In the genomic region with DNA sequence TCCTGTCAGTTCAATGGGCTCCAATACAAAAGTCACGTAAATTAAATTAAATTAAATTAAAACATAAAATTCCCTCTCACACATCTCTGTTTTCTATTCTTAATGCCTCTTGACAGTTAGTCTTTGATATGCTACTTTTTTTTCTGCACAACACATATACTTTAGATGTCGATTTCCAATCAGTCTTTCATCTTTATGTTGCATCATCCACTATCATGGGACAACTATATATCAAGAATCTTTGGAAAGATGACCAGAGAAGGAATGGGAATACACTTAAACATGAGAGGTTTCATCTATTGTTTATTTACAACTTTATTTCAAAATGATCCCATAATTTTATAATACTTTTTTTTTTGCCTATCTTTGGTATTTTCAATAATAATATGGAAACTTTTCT, we compare ENCODE assay signal across 25 cellular contexts.
"Had no signal": no experiment of that assay in that cellular context is flagged by ENCODE, and none has a peak within 500 bp of the region (broad histone marks: within the 10 kb centered on the region; RNA-seq: fewer than 3 reads in every experiment).

No MANE protein-coding gene starts in this region.

- H3K9ac ChIP-seq: parathyroid adenoma had no signal

- H3K4me3 Mint-ChIP-seq: effector memory CD8-positive, alpha-beta T cell; immature natural killer cell; naive B cell; natural killer cell treated with Interleukin-12 subunit alpha and Interleukin-12 subunit beta and Interleukin-15 and Interleukin-18, amount 100 ng/mL, for 72 hours; neural crest cell; stimulated activated naive B cell treated with anti-CD40 and anti-IgM and Interleukin-4, amounts not matched to agents 10 μg/mL and 1 μg/mL and 100 μg/mL, for 72 hours; stimulated activated naive CD8-positive, alpha-beta T cell treated with anti-CD3 and anti-CD28 coated beads, Interleukin-15, Interleukin-2, amounts not matched to agents 100 ng/mL and 50 ng/mL, for 24 hours had no signal

- H3K27ac Mint-ChIP-seq: effector memory CD8-positive, alpha-beta T cell; immature natural killer cell; natural killer cell treated with Interleukin-12 subunit alpha and Interleukin-12 subunit beta and Interleukin-15 and Interleukin-18, amount 100 ng/mL, for 72 hours; progenitor cell of endocrine pancreas; stimulated activated naive B cell treated with anti-CD40 and anti-IgM and Interleukin-4, amounts not matched to agents 10 μg/mL and 1 μg/mL and 100 μg/mL, for 72 hours; stimulated activated naive CD8-positive, alpha-beta T cell treated with anti-CD3 and anti-CD28 coated beads, Interleukin-15, Interleukin-2, amounts not matched to agents 100 ng/mL and 50 ng/mL, for 24 hours had no signal

- DNase-seq: cortex of kidney; effector memory CD8-positive, alpha-beta T cell; erythroblast; esophagus squamous epithelium; hypothalamus; immature natural killer cell; left ventricle myocardium superior; lower lobe of right lung; mucosa of descending colon; naive B cell; sigmoid colon; spleen; stimulated activated CD4-positive, alpha-beta T cell treated with anti-CD3 and anti-CD28 coated beads, Interleukin-2, amount 100 ng/mL, for 48 hours; stimulated activated naive B cell treated with anti-CD40 and anti-IgM and Interleukin-4, amounts not matched to agents 10 μg/mL and 1 μg/mL and 100 μg/mL, for 72 hours; upper lobe of right lung; uterus had no signal

- H3K27ac ChIP-seq: esophagus squamous epithelium, lower lobe of right lung, parathyroid adenoma, sigmoid colon, spleen, thoracic aorta, tibial nerve, upper lobe of right lung, uterus had no signal

- H3K9me3 Mint-ChIP-seq: naive B cell; neural crest cell; stimulated activated naive B cell treated with anti-CD40 and anti-IgM and Interleukin-4, amounts not matched to agents 10 μg/mL and 1 μg/mL and 100 μg/mL, for 72 hours; stimulated activated naive CD8-positive, alpha-beta T cell treated with anti-CD3 and anti-CD28 coated beads, Interleukin-15, Interleukin-2, amounts not matched to agents 100 ng/mL and 50 ng/mL, for 24 hours had no signal

- H2AFZ ChIP-seq: parathyroid adenoma had no signal

- H3K27me3 Mint-ChIP-seq: effector memory CD8-positive, alpha-beta T cell; progenitor cell of endocrine pancreas; stimulated activated naive CD8-positive, alpha-beta T cell treated with anti-CD3 and anti-CD28 coated beads, Interleukin-15, Interleukin-2, amounts not matched to agents 100 ng/mL and 50 ng/mL, for 24 hours had no signal

- H3K9me3 ChIP-seq: esophagus squamous epithelium, lower lobe of right lung, mucosa of descending colon, sigmoid colon, spleen, thoracic aorta, tibial nerve, upper lobe of right lung, uterus had no signal

- H3K4me1 ChIP-seq: esophagus squamous epithelium, lower lobe of right lung, parathyroid adenoma, spleen, upper lobe of right lung, uterus had no signal

- FAIRE-seq: endometrium, frontal cortex had no signal

- H3K79me2 ChIP-seq: parathyroid adenoma had no signal

- H3K36me3 Mint-ChIP-seq: immature natural killer cell; naive B cell; natural killer cell treated with Interleukin-12 subunit alpha and Interleukin-12 subunit beta and Interleukin-15 and Interleukin-18, amount 100 ng/mL, for 72 hours; stimulated activated naive B cell treated with anti-CD40 and anti-IgM and Interleukin-4, amounts not matched to agents 10 μg/mL and 1 μg/mL and 100 μg/mL, for 72 hours had no signal

- ATAC-seq: effector memory CD8-positive, alpha-beta T cell; left ventricle myocardium superior; lower lobe of right lung; mucosa of descending colon; natural killer cell treated with Interleukin-12 subunit alpha and Interleukin-12 subunit beta and Interleukin-15 and Interleukin-18, amount 100 ng/mL, for 72 hours; stimulated activated naive B cell treated with anti-CD40 and anti-IgM and Interleukin-4, amounts not matched to agents 10 μg/mL and 1 μg/mL and 100 μg/mL, for 72 hours; upper lobe of right lung had no signal

- H3K36me3 ChIP-seq: esophagus squamous epithelium, lower lobe of right lung, sigmoid colon, spleen, thoracic aorta, tibial nerve, upper lobe of right lung, uterus had no signal

- H3K4me3 ChIP-seq: esophagus squamous epithelium, lower lobe of right lung, mucosa of descending colon, sigmoid colon, spleen, thoracic aorta, tibial nerve, upper lobe of right lung, uterus had no signal

- H3K27me3 ChIP-seq: sigmoid colon, spleen, tibial nerve, upper lobe of right lung, uterus had no signal

- H3K4me1 Mint-ChIP-seq: immature natural killer cell; naive B cell; stimulated activated naive B cell treated with anti-CD40 and anti-IgM and Interleukin-4, amounts not matched to agents 10 μg/mL and 1 μg/mL and 100 μg/mL, for 72 hours had no signal
